In the genomic region with DNA sequence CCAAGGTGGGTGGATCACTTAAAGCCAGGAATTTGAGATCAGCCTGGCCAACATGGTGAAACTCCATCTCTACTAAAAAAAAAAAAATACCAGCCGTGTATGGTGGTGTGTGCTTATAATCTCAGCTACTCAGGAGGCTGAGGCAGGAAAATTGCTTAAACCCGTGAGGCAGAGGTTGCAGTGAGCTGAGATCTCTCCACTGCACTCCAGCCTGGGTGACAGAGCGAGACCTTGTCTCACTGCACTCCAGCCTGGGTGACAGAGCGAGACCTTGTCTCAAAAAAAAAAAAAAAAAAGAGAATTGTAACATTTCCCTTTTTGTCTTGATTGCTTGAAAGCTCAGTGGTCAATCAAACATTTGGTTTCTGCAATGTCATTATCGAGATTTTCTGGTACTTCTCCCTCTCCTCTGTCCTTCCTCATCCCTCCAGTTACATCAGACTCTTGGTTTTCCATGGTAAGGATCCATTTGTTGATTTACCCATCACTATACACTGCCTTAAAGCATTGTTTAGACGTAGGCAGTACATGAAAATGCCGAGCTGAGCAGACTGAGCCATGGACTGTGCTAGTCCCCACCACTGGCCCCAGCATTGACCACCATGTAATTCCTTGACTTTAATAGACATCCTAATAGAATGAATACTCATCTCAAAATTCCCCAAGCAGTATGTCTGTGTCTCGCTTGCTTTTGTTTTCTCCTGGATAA, we compare ENCODE assay signal across 22 cellular contexts. TPM values are rescaled to one million over a fixed set of nuclear protein-coding genes. Genes with fewer than 3 reads are reported as not detected.
"Had no signal": no experiment of that assay in that cellular context is flagged by ENCODE, and none has a peak within 500 bp of the region (broad histone marks: within the 10 kb centered on the region; RNA-seq: fewer than 3 reads in every experiment).

No MANE protein-coding gene starts in this region.

- DNase-seq: effector CD8-positive, alpha-beta T cell; endodermal cell; foreskin keratinocyte; heart left ventricle; kidney; natural killer cell; nucleus accumbens; sigmoid colon; stimulated activated CD4-positive, alpha-beta T cell treated with anti-CD3 and anti-CD28 coated beads, Interleukin-4, amount 100 ng/mL, for 4 hours; stimulated activated naive CD8-positive, alpha-beta T cell treated with anti-CD3 and anti-CD28 coated beads, Interleukin-15, amount 100 ng/mL, for 72 hours; trophoblast cell had no signal

- H3K79me2 ChIP-seq: hepatocyte had no signal

- H3K9me3 ChIP-seq: esophagus muscularis mucosa, gastroesophageal sphincter, heart left ventricle, prostate gland, right atrium auricular region, sigmoid colon, suprapubic skin, vagina had no signal

- H3K4me1 ChIP-seq: foreskin keratinocyte, gastroesophageal sphincter, prostate gland, right atrium auricular region, sigmoid colon, suprapubic skin, vagina had no signal

- H2AFZ ChIP-seq: hepatocyte had no signal

- H3K4me3 ChIP-seq: esophagus muscularis mucosa, gastroesophageal sphincter, heart left ventricle, hepatocyte, lung, prostate gland, right atrium auricular region, sigmoid colon, suprapubic skin, vagina had no signal

- FAIRE-seq: colon, kidney had no signal

- H3K4me2 ChIP-seq: hepatocyte had no signal

- H3K27me3 ChIP-seq: foreskin keratinocyte, heart left ventricle, hepatocyte, right atrium auricular region, suprapubic skin, vagina had no signal

- ATAC-seq: foreskin keratinocyte; gastroesophageal sphincter; heart left ventricle; left lobe of liver; natural killer cell; stimulated activated memory B cell treated with anti-CD40 and anti-IgM and Interleukin-4, amounts not matched to agents 10 μg/mL and 1 μg/mL and 100 μg/mL, for 72 hours; stimulated activated naive CD8-positive, alpha-beta T cell treated with anti-CD3 and anti-CD28 coated beads, Interleukin-15, amount 100 ng/mL, for 72 hours had no signal

- H3K36me3 ChIP-seq: esophagus muscularis mucosa, gastroesophageal sphincter, heart left ventricle, prostate gland, right atrium auricular region, sigmoid colon, suprapubic skin, vagina had no signal

- H3K27ac ChIP-seq: esophagus muscularis mucosa, foreskin keratinocyte, gastroesophageal sphincter, heart left ventricle, hepatocyte, prostate gland, right atrium auricular region, sigmoid colon, suprapubic skin, vagina had no signal

RNA-seq across cellular contexts. Expression of gene AIF1L, which starts 11.5 kb away (rescaled TPM):
- total RNA-seq: natural killer cell had no signal
